In the genomic region with DNA sequence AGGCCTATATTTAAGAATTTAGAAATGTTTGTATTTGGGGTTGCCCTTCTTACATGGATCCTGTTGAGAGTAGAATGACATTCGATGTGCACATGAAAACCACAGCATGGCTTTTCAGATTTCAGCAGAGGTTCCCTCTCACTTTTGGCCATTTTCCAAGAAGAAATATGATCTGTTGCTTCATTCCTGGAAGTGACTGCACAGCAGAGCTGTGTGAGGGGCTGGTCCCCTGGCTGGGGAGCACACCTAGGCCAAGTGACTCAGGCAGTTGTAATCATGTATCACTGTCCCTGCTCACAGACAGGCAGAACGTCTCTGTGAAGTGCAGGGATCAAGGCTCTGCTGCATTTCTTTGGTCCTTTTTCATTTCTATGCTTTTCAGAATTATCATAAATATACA, we compare ENCODE assay signal across 9 cellular contexts. TPM values are rescaled to one million over a fixed set of nuclear protein-coding genes. Genes with fewer than 3 reads are reported as not detected.
DNase-seq lines count a peak whose midpoint lies in the region; ATAC-seq, FAIRE-seq and TF ChIP-seq lines count a peak whose summit lies in the region.
"Had no signal": no experiment of that assay in that cellular context is flagged by ENCODE, and none has a peak within 500 bp of the region (broad histone marks: within the 10 kb centered on the region; RNA-seq: fewer than 3 reads in every experiment).

No MANE protein-coding gene starts in this region.

- in situ Hi-C loops in HepG2 (cut with HindIII; ENCODE audit: extremely low pct_ligation_motif_present, low pct_unique_long_range_greater_than_20kb) = no loop called here

- no TSS peak for BruUV-seq in HepG2 (replicated peaks; lab: Mats Ljungman, UMichigan)

- no peak for TF ChIP-seq RAD21 in HepG2 (CRISPR knock-in tag; IDR thresholded peaks at IDR 0.05)

- H3K4me3 Mint-ChIP-seq in activated T-helper 17 cell treated with anti-CD3 and anti-CD28 coated beads, Interleukin-2, amount 50 U/mL, for 72 hours = no peak overlapping the region
- no peak overlapping the region for H3K4me3 Mint-ChIP-seq in CD4-positive, alpha-beta T cell
- H3K4me3 Mint-ChIP-seq: central memory CD8-positive, alpha-beta T cell had no signal

- H4K20me1 ChIP-seq in HepG2 (ENCODE audit: insufficient read depth, low read length) = no peaks in the 10 kb centered on the region

- H3K4me3 ChIP-seq in HepG2 (replicated peaks in 1 of 3; ENCODE audit: insufficient read depth in 1 of 3, low read depth in 2 of 3, low read length in 3 of 3) = no peak overlapping the region

- peak overlapping the region; percentile 67 for H3K27ac ChIP-seq in HepG2 (ENCODE audit: extremely low read length, insufficient read depth, low read length)
- no peak overlapping the region for H3K27ac ChIP-seq in CD4-positive, alpha-beta T cell (ENCODE audit: low read depth, low read length)

- DNase-seq in DMS 273 treated with DMSO at 0.1 percent for 48 hours (lab: John Stamatoyannopoulos, UW) = peak; percentile 56
- peak; percentile 91 for DNase-seq in NCI-H1092 treated with DMSO at 0.1 percent for 48 hours (lab: John Stamatoyannopoulos, UW)
- DNase-seq in HepG2 (ENCODE audit: low spot score) = peak; percentile 77
- DNase-seq in CD4-positive, alpha-beta T cell = no peak
- DNase-seq in mesenteric fat pad (ENCODE audit: low spot score) = no peak
- DNase-seq in stimulated activated naive CD4-positive, alpha-beta T cell treated with Interleukin-2 at 50 U/mL for 16 hours (lab: John Stamatoyannopoulos, UW) = no peak
- DNase-seq in NOMO-1 treated with DMSO at 0.1 percent for 48 hours (lab: John Stamatoyannopoulos, UW; ENCODE audit: unreplicated experiment) = no peak

- no peak overlapping the region for H3K27ac Mint-ChIP-seq in activated T-helper 17 cell treated with anti-CD3 and anti-CD28 coated beads, Interleukin-2, amount 50 U/mL, for 72 hours
- H3K27ac Mint-ChIP-seq in CD4-positive, alpha-beta T cell = no peak overlapping the region

- H3K27me3 ChIP-seq in HepG2 (ENCODE audit: control insufficient read depth in 1 of 2, insufficient read depth in 2 of 2, low read length in 2 of 2) = no peaks in the 10 kb centered on the region
- no peaks in the 10 kb centered on the region for H3K27me3 ChIP-seq in CD4-positive, alpha-beta T cell (ENCODE audit: control insufficient read depth, insufficient read depth, low read length)

- TF ChIP-seq EP300 in HepG2 (IDR thresholded peaks at IDR 0.05; ENCODE audit: low read depth in 2 of 2, low read length in 2 of 2) (peak in 1 of 2 experiments; percentile 61; a peak in 1 of 4 replicates), HepG2 (CRISPR knock-in tag; IDR thresholded peaks at IDR 0.05; ENCODE audit: borderline replicate concordance) (no peak)

- peak; percentile 90 for FAIRE-seq in HepG2 (lab: Jason Lieb, UNC)

- no peaks in the 10 kb centered on the region for H3K9me3 Mint-ChIP-seq in activated T-helper 17 cell treated with anti-CD3 and anti-CD28 coated beads, Interleukin-2, amount 50 U/mL, for 72 hours
- no peaks in the 10 kb centered on the region for H3K9me3 Mint-ChIP-seq in CD4-positive, alpha-beta T cell
- H3K9me3 Mint-ChIP-seq: central memory CD8-positive, alpha-beta T cell had no signal

- TF ChIP-seq POLR2A in HepG2 (IDR thresholded peaks at IDR 0.05; ENCODE audit: insufficient read depth in 1 of 2, low read depth in 2 of 2, low read length in 2 of 2) = no peak

- no peaks in the 10 kb centered on the region for H3K27me3 Mint-ChIP-seq in activated T-helper 17 cell treated with anti-CD3 and anti-CD28 coated beads, Interleukin-2, amount 50 U/mL, for 72 hours
- no peaks in the 10 kb centered on the region for H3K27me3 Mint-ChIP-seq in CD4-positive, alpha-beta T cell
- H3K27me3 Mint-ChIP-seq: central memory CD8-positive, alpha-beta T cell had no signal

- no peaks in the 10 kb centered on the region for H3K9me3 ChIP-seq in HepG2 (ENCODE audit: low read length)
- H3K9me3 ChIP-seq in CD4-positive, alpha-beta T cell (ENCODE audit: control insufficient read depth, low read length) = no peaks in the 10 kb centered on the region

- CTCF ChIA-PET in HepG2 (lab: Yijun Ruan, JAX; ENCODE audit: low intra/inter-chr PET ratio, low total read pairs) = no interaction called here
- CTCF ChIA-PET in CD4-positive, alpha-beta T cell (lab: Charles Lee) = no interaction called here

- peak overlapping the region; percentile 7; the same call in 1 of the 2 replicates for H3K4me2 ChIP-seq in HepG2 (ENCODE audit: low read depth, low read length)

- H3K4me1 Mint-ChIP-seq in activated T-helper 17 cell treated with anti-CD3 and anti-CD28 coated beads, Interleukin-2, amount 50 U/mL, for 72 hours = no peaks in the 10 kb centered on the region
- no peaks in the 10 kb centered on the region for H3K4me1 Mint-ChIP-seq in CD4-positive, alpha-beta T cell (ENCODE audit: low read depth)

- TF ChIP-seq CTCF in HepG2 (CRISPR knock-in tag; IDR thresholded peaks at IDR 0.05) = no peak
- no peak for TF ChIP-seq CTCF in CD4-positive, alpha-beta T cell (IDR thresholded peaks at IDR 0.05)

- ATAC-seq in activated T-helper 17 cell treated with anti-CD3 and anti-CD28 coated beads, Interleukin-2, amount 50 U/mL, for 72 hours (replicated peaks) = peak; percentile 53
- ATAC-seq in HepG2 = peak; percentile 94
- ATAC-seq in CD4-positive, alpha-beta T cell (ENCODE audit: poor library complexity) = no peak

- H3K36me3 Mint-ChIP-seq in activated T-helper 17 cell treated with anti-CD3 and anti-CD28 coated beads, Interleukin-2, amount 50 U/mL, for 72 hours (ENCODE audit: low read depth) = peaks cover 99% of the 10 kb centered on the region
- H3K36me3 Mint-ChIP-seq in CD4-positive, alpha-beta T cell (ENCODE audit: low read depth) = peaks cover 97% of the 10 kb centered on the region

- peaks cover 40% of the 10 kb centered on the region for H3K4me1 ChIP-seq in HepG2 (ENCODE audit: insufficient read depth, low read length)

- no peak overlapping the region for H3K9ac ChIP-seq in HepG2 (ENCODE audit: insufficient read depth, low read depth, low read length)

- intact Hi-C loops in HepG2 (cut with micrococcal nuclease; ENCODE audit: unreplicated experiment) = loop anchor here (2.0 kb wide), 2 partner anchors 21 to 49 kb away; no protein-coding TSS in a partner anchor
- intact Hi-C loops in CD4-positive, alpha-beta T cell (cut with DNase I, micrococcal nuclease) = no loop called here

- peaks cover 16 to 67% of the 10 kb centered on the region in 2 experiments for H3K36me3 ChIP-seq in HepG2 (replicated peaks in 1 of 2; ENCODE audit: control insufficient read depth in 1 of 2, insufficient read depth in 2 of 2, low read length in 2 of 2)

- H2AFZ ChIP-seq in HepG2 (ENCODE audit: low read length) = no peak overlapping the region

- WGBS in HepG2 (ENCODE audit: low lambda C conversion rate) = 17% methylated on average over 2 of the region's 2 CpGs

- POLR2A ChIA-PET in HepG2 (lab: Yijun Ruan, JAX) = interaction anchor here (0.9 to 3.0 kb wide), 6 partner anchors 20 to 42 kb away, joined by 3 to 14 read pairs (median 4); a partner anchor contains a TSS
- POLR2A ChIA-PET in CD4-positive, alpha-beta T cell (lab: Charles Lee) = no interaction called here

- no peaks in the 10 kb centered on the region for H3K79me2 ChIP-seq in HepG2 (ENCODE audit: insufficient read depth, low read length)

RNA-seq across cellular contexts. Expression of a gene that starts 32.3 kb away (rescaled TPM):
- not detected for total RNA-seq in activated T-helper 17 cell treated with anti-CD3 and anti-CD28 coated beads, Interleukin-2, amount 50 U/mL, for 72 hours
- total RNA-seq in HepG2 (2016; rRNA removed; fragmentation: Illumina TruSeq; extraction: Trizol) (378 and 892 TPM in 2 replicates), mesenteric fat pad (3.7 TPM)
- total RNA-seq in HepG2 (2016; cell fraction: cytosol; rRNA removed; fragmentation: Illumina TruSeq; extraction: Trizol; ENCODE audit: low read depth) = 75.9 and 76.7 TPM in 2 replicates
- 368 and 897 TPM in 2 replicates for total RNA-seq in HepG2 (2016; cell fraction: insoluble cytoplasmic fraction; rRNA removed; fragmentation: Illumina TruSeq; extraction: Trizol)
- total RNA-seq in HepG2 (2016; cell fraction: membrane; rRNA removed; fragmentation: Illumina TruSeq; extraction: Trizol) = 150 and 163 TPM in 2 replicates
- 728 and 881 TPM in 2 replicates for total RNA-seq in HepG2 (2016; cell fraction: nucleus; rRNA removed; fragmentation: Illumina TruSeq; extraction: Trizol)
- 2,071 and 2,729 TPM in 2 replicates for polyA plus RNA-seq in HepG2 (2011; rRNA removed)
- 1,947 and 1,991 TPM in 2 replicates for polyA plus RNA-seq in HepG2 (2011; cell fraction: cytosol; rRNA removed)
- 1,234 and 1,580 TPM in 2 replicates for polyA plus RNA-seq in HepG2 (2011; cell fraction: nucleus; rRNA removed)
- 1,477 and 1,796 TPM in 2 replicates for polyA plus RNA-seq in HepG2 (2012)
- 105 and 108 TPM in 2 replicates for polyA plus RNA-seq in HepG2 (2016; cell fraction: cytosol; fragmentation: Illumina TruSeq; extraction: Trizol; ENCODE audit: low read depth)
- 413 and 471 TPM in 2 replicates for polyA plus RNA-seq in HepG2 (2016; cell fraction: insoluble cytoplasmic fraction; fragmentation: Illumina TruSeq; extraction: Trizol; ENCODE audit: low read depth)
- polyA plus RNA-seq in HepG2 (2016; cell fraction: membrane; fragmentation: Illumina TruSeq; extraction: Trizol; ENCODE audit: low read depth) = 154 and 159 TPM in 2 replicates
- 1,282 and 1,316 TPM in 2 replicates for polyA plus RNA-seq in HepG2 (2016; cell fraction: nucleus; fragmentation: Illumina TruSeq; extraction: Trizol; ENCODE audit: insufficient read depth, low read depth)
- polyA minus RNA-seq in HepG2 (2011; rRNA and poly(A)+ RNA removed; ENCODE audit: low replicate concordance) = 0.94 and 2,464 TPM in 2 replicates
- polyA minus RNA-seq in HepG2 (2011; cell fraction: cytosol; rRNA and poly(A)+ RNA removed) = 761 and 986 TPM in 2 replicates
- 279 and 432 TPM in 2 replicates for polyA minus RNA-seq in HepG2 (2011; cell fraction: nucleus; rRNA and poly(A)+ RNA removed)
- total RNA-seq in CD4-positive, alpha-beta T cell = not detected

RNA-seq across cellular contexts. Expression of a gene that starts 39.3 kb away (rescaled TPM):
- total RNA-seq in activated T-helper 17 cell treated with anti-CD3 and anti-CD28 coated beads, Interleukin-2, amount 50 U/mL, for 72 hours = 10 to 100 TPM; 11.6 to 28.9 TPM
- total RNA-seq in HepG2 (2016; rRNA removed; fragmentation: Illumina TruSeq; extraction: Trizol) (36.3 and 51.3 TPM in 2 replicates), mesenteric fat pad (20.4 TPM)
- 9.3 and 9.7 TPM in 2 replicates for total RNA-seq in HepG2 (2016; cell fraction: cytosol; rRNA removed; fragmentation: Illumina TruSeq; extraction: Trizol; ENCODE audit: low read depth)
- total RNA-seq in HepG2 (2016; cell fraction: insoluble cytoplasmic fraction; rRNA removed; fragmentation: Illumina TruSeq; extraction: Trizol) = 36.8 and 53.0 TPM in 2 replicates
- total RNA-seq in HepG2 (2016; cell fraction: membrane; rRNA removed; fragmentation: Illumina TruSeq; extraction: Trizol) = 14.3 and 14.7 TPM in 2 replicates
- 27.7 and 28.8 TPM in 2 replicates for total RNA-seq in HepG2 (2016; cell fraction: nucleus; rRNA removed; fragmentation: Illumina TruSeq; extraction: Trizol)
- polyA plus RNA-seq in HepG2 (2011; rRNA removed) = 16.0 and 16.8 TPM in 2 replicates
- 9.1 and 13.0 TPM in 2 replicates for polyA plus RNA-seq in HepG2 (2011; cell fraction: cytosol; rRNA removed)
- polyA plus RNA-seq in HepG2 (2011; cell fraction: nucleus; rRNA removed) = 19.2 and 23.7 TPM in 2 replicates
- 18.8 and 23.0 TPM in 2 replicates for polyA plus RNA-seq in HepG2 (2012)
- polyA plus RNA-seq in HepG2 (2016; cell fraction: cytosol; fragmentation: Illumina TruSeq; extraction: Trizol; ENCODE audit: low read depth) = 2.2 and 2.3 TPM in 2 replicates
- polyA plus RNA-seq in HepG2 (2016; cell fraction: insoluble cytoplasmic fraction; fragmentation: Illumina TruSeq; extraction: Trizol; ENCODE audit: low read depth) = 38.6 and 41.2 TPM in 2 replicates
- polyA plus RNA-seq in HepG2 (2016; cell fraction: membrane; fragmentation: Illumina TruSeq; extraction: Trizol; ENCODE audit: low read depth) = 5.1 and 5.8 TPM in 2 replicates
- polyA plus RNA-seq in HepG2 (2016; cell fraction: nucleus; fragmentation: Illumina TruSeq; extraction: Trizol; ENCODE audit: insufficient read depth, low read depth) = 33.5 and 36.2 TPM in 2 replicates
- polyA minus RNA-seq in HepG2 (2011; rRNA and poly(A)+ RNA removed; ENCODE audit: low replicate concordance) = 12.7 and 22.2 TPM in 2 replicates
- polyA minus RNA-seq in HepG2 (2011; cell fraction: cytosol; rRNA and poly(A)+ RNA removed) = 15.1 and 16.5 TPM in 2 replicates
- polyA minus RNA-seq in HepG2 (2011; cell fraction: nucleus; rRNA and poly(A)+ RNA removed) = 34.5 and 52.2 TPM in 2 replicates
- 10 to 100 TPM; 17.3 to 21.4 TPM for total RNA-seq in CD4-positive, alpha-beta T cell

Comparison
In these comparisons a context has a peak if more than half of its experiments do, and no peak if none do; other contexts are left out.
1. DNase-seq: peak in DMS 273 treated with DMSO at 0.1 percent for 48 hours (single experiment), NCI-H1092 treated with DMSO at 0.1 percent for 48 hours (single experiment) and HepG2 (single experiment); none in CD4-positive, alpha-beta T cell (0 of 10), mesenteric fat pad (single experiment), stimulated activated naive CD4-positive, alpha-beta T cell treated with Interleukin-2 at 50 U/mL for 16 hours (single experiment) and NOMO-1 treated with DMSO at 0.1 percent for 48 hours (single experiment).
2. RNA of a gene that starts 32.3 kb away (total RNA-seq): 75.9 to 897 TPM in HepG2; 3.7 TPM in mesenteric fat pad (single experiment), not detected in activated T-helper 17 cell treated with anti-CD3 and anti-CD28 coated beads, Interleukin-2, amount 50 U/mL, for 72 hours and not detected in CD4-positive, alpha-beta T cell; every median in the first group is over 10 times any median in the second.